Comparison of ENCODE assay signal across 13 cellular contexts in the genomic region with DNA sequence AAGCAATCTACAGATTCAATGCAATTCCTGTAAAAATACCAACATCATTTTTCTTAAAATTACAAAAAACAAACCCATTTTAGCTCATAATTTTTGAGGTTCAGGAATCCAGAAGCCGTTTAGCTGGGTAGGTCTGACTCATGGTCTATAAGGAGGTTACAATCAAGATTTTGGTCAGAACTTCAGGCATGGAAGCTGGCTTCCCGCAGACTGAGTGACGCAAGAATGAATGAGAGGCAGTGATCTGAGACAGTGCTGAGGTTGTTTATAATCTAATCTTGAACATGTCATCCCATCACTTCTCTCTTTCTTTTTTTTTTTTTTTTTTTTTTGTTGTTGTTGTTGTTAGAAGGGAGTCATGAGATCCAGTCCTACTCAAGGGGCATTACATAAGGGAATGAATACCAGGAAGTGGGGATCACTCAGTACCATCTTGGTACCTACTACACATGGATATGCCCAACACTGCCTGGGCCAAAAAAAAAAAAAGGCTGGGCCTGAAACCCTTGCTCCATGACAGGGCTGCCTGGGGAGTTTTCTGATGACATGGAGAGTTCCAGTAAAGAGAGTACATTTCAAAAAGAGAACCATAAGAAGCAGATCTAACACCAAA.
A peak's percentile ranks its signal among the peaks of the same experiment; 100 is the strongest.
DNase-seq lines count a peak whose midpoint lies in the region; ATAC-seq and TF ChIP-seq lines count a peak whose summit lies in the region.
"Had no signal": no experiment of that assay in that cellular context is flagged by ENCODE, and none has a peak within 500 bp of the region (broad histone marks: within the 10 kb centered on the region; RNA-seq: fewer than 3 reads in every experiment).

No MANE protein-coding gene starts in this region.

- ATAC-seq in GM19328 (IDR thresholded peaks at IDR 0.05; ENCODE audit: unreplicated experiment) (no peak), mucosa of descending colon (no peak)
- ATAC-seq: heart right ventricle; stimulated activated memory B cell treated with anti-CD40 and anti-IgM and Interleukin-4, amounts not matched to agents 10 μg/mL and 1 μg/mL and 100 μg/mL, for 72 hours had no signal

- H3K14ac ChIP-seq in mesenchymal stem cell (ENCODE audit: low read length in 2 of 2) = no peak overlapping the region

- no peaks in the 10 kb centered on the region for H4K20me1 ChIP-seq in mammary epithelial cell (ENCODE audit: insufficient read depth, low read length)

- no peaks in the 10 kb centered on the region for H3K9me3 ChIP-seq in mammary epithelial cell (replicated peaks; ENCODE audit: insufficient read depth, low read length)
- no peaks in the 10 kb centered on the region for H3K9me3 ChIP-seq in mesenchymal stem cell (ENCODE audit: control insufficient read depth, low read length)
- H3K9me3 ChIP-seq in mucosa of descending colon = no peaks in the 10 kb centered on the region
- H3K9me3 ChIP-seq: pancreas had no signal

- 80% methylated on average over 3 of the region's 3 CpGs for WGBS in mammary epithelial cell (ENCODE audit: low coverage, missing lambda C conversion rate)
- WGBS in mesenchymal stem cell = 48% methylated on average over 1 of the region's 3 CpGs

- DNase-seq in EH (ENCODE audit: low read depth) = peak; percentile 96
- DNase-seq in NOMO-1 treated with DMSO at 0.1 percent for 48 hours (lab: John Stamatoyannopoulos, UW; ENCODE audit: unreplicated experiment) = peak; percentile 86
- peak; percentile 51 for DNase-seq in mammary epithelial cell
- DNase-seq in mesenchymal stem cell = peak; percentile 84
- no peak for DNase-seq in activated CD8-positive, alpha-beta memory T cell treated with anti-CD3 and anti-CD28 coated beads for 24 hours
- DNase-seq in activated CD4-positive, CD25-positive, alpha-beta regulatory T cell treated with anti-CD3 and anti-CD28 coated beads, Interleukin-2, amount 50 U/mL, for 72 hours = no peak
- DNase-seq in mucosa of descending colon = no peak
- DNase-seq: activated CD8-positive, alpha-beta memory T cell treated with anti-CD3 and anti-CD28 coated beads, Interleukin-2, amount 50 U/mL, for 48 hours; heart right ventricle; NCI-H2029; pancreas had no signal

- dilution Hi-C loops in mammary epithelial cell (cut with HindIII; ENCODE audit: low sequenced_read_pairs) = no loop called here

- CTCF ChIA-PET in mammary epithelial cell (lab: Charles Lee; ENCODE audit: low non-redundant PET) = interaction anchor here (0.7 to 0.8 kb wide), 2 partner anchors 14 to 50 kb away, joined by 3 to 42 read pairs; no protein-coding TSS in a partner anchor

- H3K79me2 ChIP-seq in mammary epithelial cell (ENCODE audit: insufficient read depth, low read length) = no peaks in the 10 kb centered on the region

- no peak overlapping the region for H3K18ac ChIP-seq in mesenchymal stem cell (ENCODE audit: low read depth in 1 of 2, low read length in 2 of 2)

- in situ Hi-C loops in mammary epithelial cell (cut with MboI; ENCODE audit: low sequenced_read_pairs in 2 of 2) = no loop called here

- H3K4me2 ChIP-seq in mammary epithelial cell (ENCODE audit: insufficient read depth, low read depth, low read length) = no peak overlapping the region
- no peak overlapping the region for H3K4me2 ChIP-seq in mesenchymal stem cell (ENCODE audit: low read length, poor library complexity, severe bottlenecking)

- TF ChIP-seq CTCF in mammary epithelial cell (conservative IDR thresholded peaks at IDR 0.05 in 1 of 2, IDR thresholded peaks at IDR 0.05 in 1 of 2; ENCODE audit: extremely low read depth in 1 of 2, insufficient read depth in 1 of 2, low read depth in 1 of 2, low read length in 2 of 2) = no peak
- no peak for TF ChIP-seq CTCF in mucosa of descending colon (IDR thresholded peaks at IDR 0.05)

- no peak overlapping the region for H4K8ac ChIP-seq in mesenchymal stem cell (ENCODE audit: low read length)

- no peak overlapping the region for H3K4ac ChIP-seq in mesenchymal stem cell (ENCODE audit: low read depth in 1 of 2, low read length in 2 of 2)

- H2AFZ ChIP-seq in mammary epithelial cell (ENCODE audit: low read depth, low read length) = no peak overlapping the region
- H2AFZ ChIP-seq in mesenchymal stem cell (ENCODE audit: low read depth, low read length) = no peak overlapping the region

- H3K27ac ChIP-seq in mammary epithelial cell (ENCODE audit: insufficient read depth, low read depth, low read length) = no peak overlapping the region
- no peak overlapping the region for H3K27ac ChIP-seq in mesenchymal stem cell (ENCODE audit: low read length, poor library complexity, severe bottlenecking)
- H3K27ac ChIP-seq: pancreas had no signal

- no peak overlapping the region for H3K9ac ChIP-seq in mammary epithelial cell (ENCODE audit: insufficient read depth, low read length)
- H3K9ac ChIP-seq in mesenchymal stem cell (ENCODE audit: low read length) = no peak overlapping the region

- no TSS peak for BruUV-seq in mammary epithelial cell (replicated peaks; lab: Mats Ljungman, UMichigan)

- H3K27me3 ChIP-seq in mammary epithelial cell (ENCODE audit: insufficient read depth, low read length) = no peaks in the 10 kb centered on the region
- H3K27me3 ChIP-seq in mesenchymal stem cell (ENCODE audit: control insufficient read depth in 1 of 2, insufficient read depth in 1 of 2, low read length in 2 of 2) = no peaks in the 10 kb centered on the region
- H3K27me3 ChIP-seq: heart right ventricle, pancreas had no signal

- H3K36me3 ChIP-seq in mammary epithelial cell (ENCODE audit: insufficient read depth, low read length) (no peaks in the 10 kb centered on the region), mesenchymal stem cell (ENCODE audit: control insufficient read depth in 1 of 2, insufficient read depth in 2 of 2, low read depth in 1 of 2, low read length in 2 of 2) (no peaks in the 10 kb centered on the region), mucosa of descending colon (ENCODE audit: low read depth) (no peaks in the 10 kb centered on the region)
- H3K36me3 ChIP-seq: heart right ventricle, pancreas had no signal

- no peak overlapping the region for H4K91ac ChIP-seq in mesenchymal stem cell (ENCODE audit: low read length)

- H3K4me3 ChIP-seq in mammary epithelial cell (replicated peaks in 1 of 3; ENCODE audit: insufficient read depth in 1 of 3, low read depth in 2 of 3, low read length in 3 of 3) (no peak overlapping the region), mesenchymal stem cell (ENCODE audit: insufficient read depth in 1 of 2, low read depth in 1 of 2, low read length in 2 of 2) (no peak overlapping the region), mucosa of descending colon (no peak overlapping the region)
- H3K4me3 ChIP-seq: heart right ventricle, pancreas had no signal

- H2BK12ac ChIP-seq in mesenchymal stem cell (ENCODE audit: low read length in 2 of 2) = no peak overlapping the region

- no peak overlapping the region for H2BK5ac ChIP-seq in mesenchymal stem cell (ENCODE audit: low read depth, low read length, poor library complexity, severe bottlenecking)

- H3K79me1 ChIP-seq in mesenchymal stem cell (replicated peaks; ENCODE audit: low read length, poor library complexity, severe bottlenecking) = no peaks in the 10 kb centered on the region

- no peaks in the 10 kb centered on the region for H3K4me1 ChIP-seq in mammary epithelial cell (ENCODE audit: insufficient read depth, low read length)
- no peaks in the 10 kb centered on the region for H3K4me1 ChIP-seq in mesenchymal stem cell (ENCODE audit: control insufficient read depth, insufficient read depth, low read depth, low read length)
- H3K4me1 ChIP-seq in mucosa of descending colon (ENCODE audit: low read depth) = no peaks in the 10 kb centered on the region
- H3K4me1 ChIP-seq: pancreas had no signal

- H2AK5ac ChIP-seq in mesenchymal stem cell (ENCODE audit: low read length, severe bottlenecking) = no peak overlapping the region

- no peak overlapping the region for H3K23ac ChIP-seq in mesenchymal stem cell (ENCODE audit: low read length in 2 of 2)

- intact Hi-C loops in mammary epithelial cell (cut with micrococcal nuclease) = no loop called here
- intact Hi-C loops in mucosa of descending colon (cut with DNase I, micrococcal nuclease) = no loop called here

- H2BK15ac ChIP-seq in mesenchymal stem cell (ENCODE audit: low read depth, poor library complexity, severe bottlenecking) = no peak overlapping the region

- no peak overlapping the region for H2BK120ac ChIP-seq in mesenchymal stem cell (ENCODE audit: low read depth, low read length)

Comparison
In these comparisons a context has a peak if more than half of its experiments do, and no peak if none do; other contexts are left out.
1. DNase-seq: peak in EH (single experiment), NOMO-1 treated with DMSO at 0.1 percent for 48 hours (single experiment), mammary epithelial cell (single experiment) and mesenchymal stem cell (single experiment); none in activated CD8-positive, alpha-beta memory T cell treated with anti-CD3 and anti-CD28 coated beads for 24 hours (single experiment), activated CD4-positive, CD25-positive, alpha-beta regulatory T cell treated with anti-CD3 and anti-CD28 coated beads, Interleukin-2, amount 50 U/mL, for 72 hours (single experiment) and mucosa of descending colon (0 of 3).